In the genomic region with DNA sequence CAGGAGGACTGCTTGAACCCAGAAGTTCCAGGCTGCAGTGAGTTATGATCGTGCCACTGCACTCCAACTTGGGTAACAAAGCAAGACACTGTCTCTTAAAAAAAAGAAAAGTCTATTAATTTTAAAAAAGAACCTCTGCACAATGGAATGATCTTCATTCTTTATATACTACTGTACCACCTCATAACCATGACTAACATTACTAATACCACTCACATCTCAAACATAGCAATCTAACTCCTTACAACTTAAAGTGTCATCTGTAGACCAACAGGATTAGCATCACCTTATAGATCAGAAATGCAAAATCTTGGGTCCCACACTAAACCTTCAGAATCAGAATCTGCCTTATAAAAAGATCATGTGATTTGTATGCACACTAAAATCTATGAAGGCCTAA, we compare ENCODE assay signal across 26 cellular contexts. TPM values are rescaled to one million over a fixed set of nuclear protein-coding genes. Genes with fewer than 3 reads are reported as not detected.
DNase-seq lines count a peak whose midpoint lies in the region; ATAC-seq and TF ChIP-seq lines count a peak whose summit lies in the region.
"Had no signal": no experiment of that assay in that cellular context is flagged by ENCODE, and none has a peak within 500 bp of the region (broad histone marks: within the 10 kb centered on the region; RNA-seq: fewer than 3 reads in every experiment).

No MANE protein-coding gene starts in this region.

- peak; percentile 21 for DNase-seq in AG08395 (ENCODE audit: low spot score)
- DNase-seq in HCEC 1CT, result peak; percentile 47
- DNase-seq in nephron progenitor cell, result no peak
- DNase-seq in left cardiac atrium, result no peak
- no peak for DNase-seq in activated CD4-positive, alpha-beta memory T cell treated with anti-CD3 and anti-CD28 coated beads for 36 hours
- DNase-seq: activated CD4-positive, alpha-beta T cell treated with anti-CD3 and anti-CD28 coated beads, Interleukin-2, amount 10 ng/mL, durations not matched to agents 24 days and 14 days; activated gamma-delta T cell; activated naive CD8-positive, alpha-beta T cell treated with anti-CD3 and anti-CD28 coated beads, Interleukin-2, amount 50 U/mL, for 24 hours; activated T-cell treated with anti-CD3 and anti-CD28 coated beads, Interleukin-2, amount 50 U/mL, for 1 hour; CD8-positive, alpha-beta T cell; central memory CD4-positive, alpha-beta T cell; dermis blood vessel endothelial cell; NCI-H2029; NCI-H524; pancreas; retina; SHP77; stimulated activated naive CD4-positive, alpha-beta T cell treated with Interleukin-2 at 50 U/mL for 16 hours; SW 1271; T1000; upper lobe of right lung had no signal

- H3K36me3 Mint-ChIP-seq in activated T-helper 17 cell treated with anti-CD3 and anti-CD28 coated beads, Interleukin-2, amount 50 U/mL, for 72 hours (ENCODE audit: low read depth), result peaks cover 12% of the 10 kb centered on the region
- peaks cover 41% of the 10 kb centered on the region for H3K36me3 Mint-ChIP-seq in nephron progenitor cell (ENCODE audit: low read depth)
- H3K36me3 Mint-ChIP-seq in activated CD4-positive, alpha-beta memory T cell treated with anti-CD3 and anti-CD28 coated beads for 36 hours, result peaks cover 4% of the 10 kb centered on the region

- H3K27ac Mint-ChIP-seq in activated T-helper 17 cell treated with anti-CD3 and anti-CD28 coated beads, Interleukin-2, amount 50 U/mL, for 72 hours, result no peak overlapping the region
- H3K27ac Mint-ChIP-seq in nephron progenitor cell, result peak overlapping the region; percentile 2
- H3K27ac Mint-ChIP-seq in activated CD4-positive, alpha-beta memory T cell treated with anti-CD3 and anti-CD28 coated beads for 36 hours, result no peak overlapping the region
- H3K27ac Mint-ChIP-seq: activated CD4-positive, alpha-beta T cell treated with anti-CD3 and anti-CD28 coated beads, Interleukin-2, amount 10 ng/mL, durations not matched to agents 24 days and 14 days had no signal

- POLR2A ChIA-PET in activated CD4-positive, alpha-beta memory T cell treated with anti-CD3 and anti-CD28 coated beads for 36 hours (lab: Charles Lee), result no interaction called here

- CTCF ChIA-PET in activated CD4-positive, alpha-beta memory T cell treated with anti-CD3 and anti-CD28 coated beads for 36 hours (lab: Charles Lee), result no interaction called here

- H3K9me3 Mint-ChIP-seq in activated T-helper 17 cell treated with anti-CD3 and anti-CD28 coated beads, Interleukin-2, amount 50 U/mL, for 72 hours, result no peaks in the 10 kb centered on the region
- peaks cover 36% of the 10 kb centered on the region for H3K9me3 Mint-ChIP-seq in nephron progenitor cell
- peaks cover 2% of the 10 kb centered on the region for H3K9me3 Mint-ChIP-seq in activated CD4-positive, alpha-beta memory T cell treated with anti-CD3 and anti-CD28 coated beads for 36 hours
- H3K9me3 Mint-ChIP-seq: activated naive CD8-positive, alpha-beta T cell treated with anti-CD3 and anti-CD28 coated beads, Interleukin-2, amount 50 U/mL, for 24 hours; CD8-positive, alpha-beta T cell had no signal

- intact Hi-C loops in left cardiac atrium (cut with DNase I), result no loop called here
- intact Hi-C loops in activated CD4-positive, alpha-beta memory T cell treated with anti-CD3 and anti-CD28 coated beads for 36 hours (cut with micrococcal nuclease), result no loop called here

- H3K4me3 Mint-ChIP-seq in activated T-helper 17 cell treated with anti-CD3 and anti-CD28 coated beads, Interleukin-2, amount 50 U/mL, for 72 hours, result no peak overlapping the region
- H3K4me3 Mint-ChIP-seq in nephron progenitor cell, result no peak overlapping the region
- H3K4me3 Mint-ChIP-seq in activated CD4-positive, alpha-beta memory T cell treated with anti-CD3 and anti-CD28 coated beads for 36 hours, result no peak overlapping the region
- H3K4me3 Mint-ChIP-seq: activated CD4-positive, alpha-beta T cell treated with anti-CD3 and anti-CD28 coated beads, Interleukin-2, amount 10 ng/mL, durations not matched to agents 24 days and 14 days; activated naive CD8-positive, alpha-beta T cell treated with anti-CD3 and anti-CD28 coated beads, Interleukin-2, amount 50 U/mL, for 24 hours; CD8-positive, alpha-beta T cell; nephron had no signal

- TF ChIP-seq CTCF in nephron progenitor cell (IDR thresholded peaks at IDR 0.05), result no peak

- no peaks in the 10 kb centered on the region for H3K27me3 Mint-ChIP-seq in activated T-helper 17 cell treated with anti-CD3 and anti-CD28 coated beads, Interleukin-2, amount 50 U/mL, for 72 hours
- peaks cover 3% of the 10 kb centered on the region for H3K27me3 Mint-ChIP-seq in nephron progenitor cell (ENCODE audit: low read depth, poor library complexity)
- H3K27me3 Mint-ChIP-seq in activated CD4-positive, alpha-beta memory T cell treated with anti-CD3 and anti-CD28 coated beads for 36 hours, result no peaks in the 10 kb centered on the region
- H3K27me3 Mint-ChIP-seq: activated CD4-positive, alpha-beta T cell treated with anti-CD3 and anti-CD28 coated beads, Interleukin-2, amount 10 ng/mL, durations not matched to agents 24 days and 14 days; activated naive CD8-positive, alpha-beta T cell treated with anti-CD3 and anti-CD28 coated beads, Interleukin-2, amount 50 U/mL, for 24 hours had no signal

- peak; percentile 52 for ATAC-seq in activated T-helper 17 cell treated with anti-CD3 and anti-CD28 coated beads, Interleukin-2, amount 50 U/mL, for 72 hours (replicated peaks)
- ATAC-seq in GM21360 (IDR thresholded peaks at IDR 0.05; ENCODE audit: unreplicated experiment), result no peak
- ATAC-seq in HG03571 (IDR thresholded peaks at IDR 0.05; ENCODE audit: unreplicated experiment), result no peak
- no peak for ATAC-seq in left cardiac atrium
- ATAC-seq: activated naive CD8-positive, alpha-beta T cell treated with anti-CD3 and anti-CD28 coated beads, Interleukin-2, amount 50 U/mL, for 24 hours; CD8-positive, alpha-beta T cell; GM12878; pancreas; upper lobe of right lung had no signal

- H3K4me1 Mint-ChIP-seq in activated T-helper 17 cell treated with anti-CD3 and anti-CD28 coated beads, Interleukin-2, amount 50 U/mL, for 72 hours, result peaks cover 19% of the 10 kb centered on the region
- H3K4me1 Mint-ChIP-seq in nephron progenitor cell, result no peaks in the 10 kb centered on the region
- H3K4me1 Mint-ChIP-seq in activated CD4-positive, alpha-beta memory T cell treated with anti-CD3 and anti-CD28 coated beads for 36 hours (ENCODE audit: low read depth), result peaks cover 29% of the 10 kb centered on the region

RNA-seq across cellular contexts. Expression of a gene that starts 48.8 kb away (rescaled TPM):
- total RNA-seq in activated T-helper 17 cell treated with anti-CD3 and anti-CD28 coated beads, Interleukin-2, amount 50 U/mL, for 72 hours, result 100 to 1,000 TPM in 1 of 2 donors, 10 to 100 TPM in 1; 97.5 to 130 TPM
- 100 to 1,000 TPM; 328 to 374 TPM for total RNA-seq in left cardiac atrium
- 100 to 1,000 TPM; 114 to 116 TPM for total RNA-seq in activated CD4-positive, alpha-beta memory T cell treated with anti-CD3 and anti-CD28 coated beads for 36 hours

Comparison
In these comparisons a context has a peak if more than half of its experiments do, and no peak if none do; other contexts are left out.
1. DNase-seq: peak in AG08395 (single experiment) and HCEC 1CT (single experiment); none in nephron progenitor cell (single experiment), left cardiac atrium (single experiment) and activated CD4-positive, alpha-beta memory T cell treated with anti-CD3 and anti-CD28 coated beads for 36 hours (single experiment).